In the genomic region with DNA sequence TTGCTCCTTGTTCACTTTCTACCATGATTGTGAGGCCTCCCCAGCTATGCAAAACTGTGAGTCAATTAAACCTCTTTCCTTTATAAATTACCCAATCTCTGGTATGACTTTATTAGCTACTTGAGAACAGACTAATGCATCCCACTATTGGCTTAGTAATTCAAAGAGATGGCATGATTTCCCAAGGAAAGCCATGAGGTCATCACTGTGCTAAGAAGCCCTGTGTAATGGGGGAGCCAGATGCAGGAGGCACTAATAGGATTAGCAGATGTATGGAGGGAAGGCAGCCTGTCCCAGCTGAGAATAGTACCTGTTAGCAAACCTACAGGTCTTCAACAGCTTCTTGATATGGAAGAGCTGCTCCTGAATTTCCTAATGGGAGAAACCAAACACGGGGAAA, we compare ENCODE assay signal across 23 cellular contexts.
"Had no signal": no experiment of that assay in that cellular context is flagged by ENCODE, and none has a peak within 500 bp of the region (broad histone marks: within the 10 kb centered on the region; RNA-seq: fewer than 3 reads in every experiment).

No MANE protein-coding gene starts in this region.

- H3K27me3 Mint-ChIP-seq: activated naive CD8-positive, alpha-beta T cell treated with anti-CD3 and anti-CD28 coated beads, Interleukin-2, amount 50 U/mL, for 24 hours; stimulated activated memory B cell treated with anti-CD40 and anti-IgM and Interleukin-4, amounts not matched to agents 10 μg/mL and 1 μg/mL and 100 μg/mL, for 72 hours had no signal

- ATAC-seq: activated naive CD8-positive, alpha-beta T cell treated with anti-CD3 and anti-CD28 coated beads, Interleukin-2, amount 50 U/mL, for 24 hours; activated T-cell treated with anti-CD3 and anti-CD28 coated beads, Interleukin-2, amount 50 U/mL, for 4 hours; stimulated activated memory B cell treated with anti-CD40 and anti-IgM and Interleukin-4, amounts not matched to agents 10 μg/mL and 1 μg/mL and 100 μg/mL, for 72 hours had no signal

- H3K4me1 Mint-ChIP-seq: stimulated activated memory B cell treated with anti-CD40 and anti-IgM and Interleukin-4, amounts not matched to agents 10 μg/mL and 1 μg/mL and 100 μg/mL, for 72 hours had no signal

- H3K27ac Mint-ChIP-seq: activated naive CD4-positive, alpha-beta T cell treated with anti-CD3 and anti-CD28 coated beads for 36 hours; activated naive CD8-positive, alpha-beta T cell treated with anti-CD3 and anti-CD28 coated beads, Interleukin-2, amount 50 U/mL, for 24 hours had no signal

- H3K4me3 Mint-ChIP-seq: activated naive CD4-positive, alpha-beta T cell treated with anti-CD3 and anti-CD28 coated beads for 36 hours; activated naive CD8-positive, alpha-beta T cell treated with anti-CD3 and anti-CD28 coated beads, Interleukin-2, amount 50 U/mL, for 24 hours; activated T-cell treated with anti-CD3 and anti-CD28 coated beads, Interleukin-2, amount 50 U/mL, for 4 hours; stimulated activated memory B cell treated with anti-CD40 and anti-IgM and Interleukin-4, amounts not matched to agents 10 μg/mL and 1 μg/mL and 100 μg/mL, for 72 hours had no signal

- H3K9me3 Mint-ChIP-seq: activated T-cell treated with anti-CD3 and anti-CD28 coated beads, Interleukin-2, amount 50 U/mL, for 4 hours; stimulated activated memory B cell treated with anti-CD40 and anti-IgM and Interleukin-4, amounts not matched to agents 10 μg/mL and 1 μg/mL and 100 μg/mL, for 72 hours had no signal

- H3K4me3 ChIP-seq: ascending aorta, esophagus squamous epithelium, lung, ovary, sigmoid colon, spleen, thoracic aorta, upper lobe of left lung had no signal

- DNase-seq: activated CD4-positive, alpha-beta T cell treated with anti-CD3 and anti-CD28 coated beads, Interleukin-2, amount 50 U/mL, for 1 hour; activated CD8-positive, alpha-beta memory T cell treated with anti-CD3 and anti-CD28 coated beads, Interleukin-2, amount 50 U/mL, for 4 hours; activated naive CD4-positive, alpha-beta T cell treated with anti-CD3 and anti-CD28 coated beads for 36 hours; activated naive CD8-positive, alpha-beta T cell treated with anti-CD3 and anti-CD28 coated beads, Interleukin-2, amount 50 U/mL, for 24 hours; activated T-cell treated with anti-CD3 and anti-CD28 coated beads, Interleukin-2, amount 50 U/mL, for 4 hours; cerebellar nuclear complex; cortex of kidney; effector CD4-positive, alpha-beta T cell; esophagus squamous epithelium; foreskin melanocyte; hypothalamus; islet precursor cell; ovary; sigmoid colon; spleen; stimulated activated CD4-positive, alpha-beta T cell treated with anti-CD3 and anti-CD28 coated beads, Interleukin-4, amount 100 ng/mL, for 4 hours; T-helper 1 cell; T-helper 9 cell; upper lobe of left lung had no signal
